In the genomic region with DNA sequence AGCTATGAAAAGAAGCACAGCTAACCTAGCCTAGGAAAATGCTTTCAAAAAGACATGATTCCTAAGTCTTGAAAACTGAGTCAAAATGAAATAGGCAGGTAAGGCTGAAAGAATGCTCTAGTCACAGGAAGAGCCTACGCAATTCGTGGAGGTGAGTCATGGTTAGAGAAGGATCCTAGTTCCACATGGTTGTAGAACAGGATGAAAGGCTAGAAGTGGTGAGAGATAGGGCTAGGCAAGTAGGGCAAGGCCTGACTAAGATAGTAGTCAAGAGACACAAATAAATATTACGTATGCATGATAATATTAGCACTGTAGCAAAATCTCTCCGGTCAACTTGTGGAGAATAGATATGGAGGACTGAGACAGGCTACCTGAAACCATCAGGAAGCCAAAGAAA, we compare ENCODE assay signal across 11 cellular contexts. TPM values are rescaled to one million over a fixed set of nuclear protein-coding genes. Genes with fewer than 3 reads are reported as not detected.
DNase-seq lines count a peak whose midpoint lies in the region; ATAC-seq and TF ChIP-seq lines count a peak whose summit lies in the region.
"Had no signal": no experiment of that assay in that cellular context is flagged by ENCODE, and none has a peak within 500 bp of the region (broad histone marks: within the 10 kb centered on the region; RNA-seq: fewer than 3 reads in every experiment).

No MANE protein-coding gene starts in this region.

- peak overlapping the region; percentile 18 for H3K9ac ChIP-seq in smooth muscle cell (ENCODE audit: low read depth)

- H3K27me3 ChIP-seq in right atrium auricular region (no peaks in the 10 kb centered on the region), smooth muscle cell (ENCODE audit: low read depth) (no peaks in the 10 kb centered on the region)
- no peaks in the 10 kb centered on the region for H3K27me3 ChIP-seq in CD8-positive, alpha-beta memory T cell (ENCODE audit: insufficient read depth, low read length, poor library complexity, severe bottlenecking)
- H3K27me3 ChIP-seq: ascending aorta, transverse colon had no signal

- H2AFZ ChIP-seq in smooth muscle cell (ENCODE audit: low read depth) = no peak overlapping the region

- H3K4me3 Mint-ChIP-seq in CD8-positive, alpha-beta memory T cell = no peak overlapping the region
- H3K4me3 Mint-ChIP-seq: nephron had no signal

- H3K36me3 Mint-ChIP-seq in CD8-positive, alpha-beta memory T cell = no peaks in the 10 kb centered on the region

- H4K20me1 ChIP-seq in smooth muscle cell (ENCODE audit: low read depth) = no peaks in the 10 kb centered on the region

- WGBS in smooth muscle cell (ENCODE audit: low lambda C conversion rate) = 81% methylated on average over 4 of the region's 4 CpGs

- intact Hi-C loops in Right ventricle myocardium inferior (cut with DNase I) = no loop called here

- H3K4me1 ChIP-seq in right atrium auricular region (no peaks in the 10 kb centered on the region), smooth muscle cell (ENCODE audit: low read depth) (no peaks in the 10 kb centered on the region)
- H3K4me1 ChIP-seq in CD8-positive, alpha-beta memory T cell (ENCODE audit: insufficient read depth, low read length) = no peaks in the 10 kb centered on the region
- H3K4me1 ChIP-seq: ascending aorta, transverse colon had no signal

- H3K36me3 ChIP-seq in right atrium auricular region = no peaks in the 10 kb centered on the region
- H3K36me3 ChIP-seq in smooth muscle cell (ENCODE audit: low read depth) = no peaks in the 10 kb centered on the region
- H3K36me3 ChIP-seq in CD8-positive, alpha-beta memory T cell (ENCODE audit: insufficient read depth, low read length) = no peaks in the 10 kb centered on the region
- H3K36me3 ChIP-seq: ascending aorta, transverse colon had no signal

- DNase-seq in Right ventricle myocardium inferior (ENCODE audit: missing footprints) (no peak), right atrium auricular region (ENCODE audit: low spot score) (no peak), T1000 (lab: John Stamatoyannopoulos, UW) (peak; percentile 35), glomerular visceral epithelial cell (ENCODE audit: extremely low spot score) (peak; percentile 49), smooth muscle cell (lab: John Stamatoyannopoulos, UW; ENCODE audit: unreplicated experiment) (no peak), CD1c-positive myeloid dendritic cell (ENCODE audit: extremely low spot score) (no peak)
- DNase-seq in CD8-positive, alpha-beta memory T cell = no peak
- DNase-seq in stimulated activated CD4-positive, alpha-beta T cell treated with anti-CD3 and anti-CD28 coated beads, Interleukin-15, amount 100 ng/mL, for 24 hours = no peak
- DNase-seq: transverse colon had no signal

- H3F3A ChIP-seq in smooth muscle cell (ENCODE audit: low read depth) = no peaks in the 10 kb centered on the region

- no peaks in the 10 kb centered on the region for H3K4me1 Mint-ChIP-seq in CD8-positive, alpha-beta memory T cell
- H3K4me1 Mint-ChIP-seq: nephron had no signal

- POLR2A ChIA-PET in CD8-positive, alpha-beta memory T cell (lab: Charles Lee) = no interaction called here

- no peak overlapping the region for H3K27ac Mint-ChIP-seq in CD8-positive, alpha-beta memory T cell

- peaks cover 0 to 18% (median 2%) of the 10 kb centered on the region in 5 donors for H3K9me3 Mint-ChIP-seq in CD8-positive, alpha-beta memory T cell

- H3K27me3 Mint-ChIP-seq in CD8-positive, alpha-beta memory T cell = no peaks in the 10 kb centered on the region

- no peaks in the 10 kb centered on the region for H3K9me3 ChIP-seq in right atrium auricular region
- H3K9me3 ChIP-seq in smooth muscle cell (replicated peaks; ENCODE audit: low read depth) = no peaks in the 10 kb centered on the region
- no peaks in the 10 kb centered on the region for H3K9me3 ChIP-seq in CD8-positive, alpha-beta memory T cell (ENCODE audit: low read length)
- H3K9me3 ChIP-seq: ascending aorta, transverse colon had no signal

- CTCF ChIA-PET in CD8-positive, alpha-beta memory T cell (lab: Charles Lee) = no interaction called here

- peak; percentile 77 for ATAC-seq in Right ventricle myocardium inferior

- H3K4me2 ChIP-seq in smooth muscle cell = no peak overlapping the region

- H3K27ac ChIP-seq in right atrium auricular region (peak overlapping the region in 1 of 2 donors; percentile 74), smooth muscle cell (ENCODE audit: low read depth) (peak overlapping the region; percentile 69)
- H3K27ac ChIP-seq in CD8-positive, alpha-beta memory T cell (ENCODE audit: low read depth, low read length) = no peak overlapping the region
- H3K27ac ChIP-seq: ascending aorta, transverse colon had no signal

- TF ChIP-seq CTCF in right atrium auricular region (IDR thresholded peaks at IDR 0.05) (no peak), smooth muscle cell (IDR thresholded peaks at IDR 0.05; ENCODE audit: borderline replicate concordance, insufficient read depth, poor library complexity, severe bottlenecking) (no peak)

- H3K4me3 ChIP-seq in right atrium auricular region = no peak overlapping the region
- no peak overlapping the region for H3K4me3 ChIP-seq in smooth muscle cell
- H3K4me3 ChIP-seq in CD8-positive, alpha-beta memory T cell (ENCODE audit: low read length) = no peak overlapping the region
- H3K4me3 ChIP-seq: ascending aorta, transverse colon had no signal

- H3K79me2 ChIP-seq in smooth muscle cell (ENCODE audit: low read depth) = no peaks in the 10 kb centered on the region

RNA-seq across cellular contexts. Expression of a gene that starts 47.2 kb away (rescaled TPM):
- total RNA-seq in Right ventricle myocardium inferior (not detected), right atrium auricular region (not detected), smooth muscle cell (not detected in 2 replicates)
- not detected in 2 replicates for polyA plus RNA-seq in smooth muscle cell
- total RNA-seq in CD8-positive, alpha-beta memory T cell = not detected
- not detected for polyA plus RNA-seq in CD8-positive, alpha-beta memory T cell
- total RNA-seq: ascending aorta, transverse colon had no signal

RNA-seq across cellular contexts. Expression of a gene that starts 47.3 kb away (rescaled TPM):
- total RNA-seq in Right ventricle myocardium inferior (not detected), right atrium auricular region (not detected), smooth muscle cell (not detected in 2 replicates)
- 0.19 TPM in 1 of 2 replicates, not detected in the other for polyA plus RNA-seq in smooth muscle cell
- total RNA-seq in CD8-positive, alpha-beta memory T cell = not detected
- not detected for polyA plus RNA-seq in CD8-positive, alpha-beta memory T cell
- total RNA-seq: ascending aorta, transverse colon had no signal

Comparison
In these comparisons a context has a peak if more than half of its experiments do, and no peak if none do; other contexts are left out.
1. DNase-seq: peak in T1000 (single experiment) and glomerular visceral epithelial cell (single experiment); none in Right ventricle myocardium inferior (single experiment), right atrium auricular region (single experiment), smooth muscle cell (single experiment), CD8-positive, alpha-beta memory T cell (0 of 5), CD1c-positive myeloid dendritic cell (single experiment) and stimulated activated CD4-positive, alpha-beta T cell treated with anti-CD3 and anti-CD28 coated beads, Interleukin-15, amount 100 ng/mL, for 24 hours (single experiment).